9 cellular contexts compared by ENCODE assay signal in the genomic region with DNA sequence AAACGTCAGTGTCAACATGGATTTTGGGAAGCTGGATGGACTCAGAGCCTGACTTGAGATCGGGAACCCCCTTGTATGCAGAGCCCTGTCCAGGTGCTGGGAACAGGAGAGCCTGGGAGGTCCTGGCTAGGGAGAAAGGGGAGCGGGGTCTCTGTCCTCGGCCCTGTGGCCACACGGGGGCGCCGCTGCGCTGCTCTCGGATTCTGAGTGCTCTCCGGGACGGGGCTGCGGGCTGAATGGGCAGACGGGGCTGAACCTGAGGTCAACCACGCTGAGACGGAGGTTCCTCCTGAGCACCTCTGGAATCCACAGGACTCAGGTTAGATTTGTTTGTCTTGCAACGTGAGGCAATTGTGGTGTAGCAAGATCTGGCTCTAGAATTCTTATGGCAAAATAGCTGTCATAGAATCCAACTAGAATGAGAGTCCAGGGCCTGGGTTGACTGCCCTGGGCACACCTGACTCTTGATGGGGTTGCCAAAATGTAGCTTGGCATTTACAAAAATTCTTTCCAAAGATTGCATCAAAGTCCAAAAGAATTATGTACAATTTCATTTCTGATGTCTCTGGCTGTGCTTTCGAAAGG. TPM values are rescaled to one million over a fixed set of nuclear protein-coding genes. Genes with fewer than 3 reads are reported as not detected.
A peak's percentile ranks its signal among the peaks of the same experiment; 100 is the strongest.
DNase-seq lines count a peak whose midpoint lies in the region; ATAC-seq and TF ChIP-seq lines count a peak whose summit lies in the region.
"Had no signal": no experiment of that assay in that cellular context is flagged by ENCODE, and none has a peak within 500 bp of the region (broad histone marks: within the 10 kb centered on the region; RNA-seq: fewer than 3 reads in every experiment).

No MANE protein-coding gene starts in this region.

- peak; percentile 71 for DNase-seq in D341Med (ENCODE audit: low spot score)
- peak; percentile 81 for DNase-seq in Karpas-422
- peak; percentile 85 for DNase-seq in activated CD4-positive, alpha-beta T cell treated with anti-CD3 and anti-CD28 coated beads for 48 hours
- peak; percentile 45 to 69 (median 49) for DNase-seq in effector memory CD4-positive, alpha-beta T cell
- DNase-seq in natural killer cell treated with Interleukin-12 subunit alpha and Interleukin-12 subunit beta and Interleukin-15 and Interleukin-18, amount 100 ng/mL, for 72 hours (ENCODE audit: low spot score), result peak; percentile 69
- DNase-seq in transverse colon, result peak; percentile 38
- DNase-seq in lower leg skin (ENCODE audit: low spot score in 2 of 2), result no peak

- no peak overlapping the region for H3K4me3 Mint-ChIP-seq in natural killer cell treated with Interleukin-12 subunit alpha and Interleukin-12 subunit beta and Interleukin-15 and Interleukin-18, amount 100 ng/mL, for 72 hours

- intact Hi-C loops in transverse colon (cut with DNase I; ENCODE audit: low total_unique reads), result loop anchor here (5.0 kb wide), 1 partner anchor 50 kb away; no protein-coding TSS in a partner anchor
- intact Hi-C loops in lower leg skin (cut with DNase I; ENCODE audit: low total_unique reads), result loop anchor here (10.0 kb wide), 1 partner anchor 132 kb away; no protein-coding TSS in a partner anchor

- peaks cover 0 to 11% of the 10 kb centered on the region in 2 donors for H3K27me3 Mint-ChIP-seq in natural killer cell treated with Interleukin-12 subunit alpha and Interleukin-12 subunit beta and Interleukin-15 and Interleukin-18, amount 100 ng/mL, for 72 hours

- no peaks in the 10 kb centered on the region for H3K36me3 Mint-ChIP-seq in natural killer cell treated with Interleukin-12 subunit alpha and Interleukin-12 subunit beta and Interleukin-15 and Interleukin-18, amount 100 ng/mL, for 72 hours

- H3K4me2 ChIP-seq in Karpas-422 (ENCODE audit: low read depth, low read length, poor library complexity, severe bottlenecking), result no peak overlapping the region

- no peaks in the 10 kb centered on the region for H3K27me3 ChIP-seq in Karpas-422 (ENCODE audit: low read length)
- H3K27me3 ChIP-seq in effector memory CD4-positive, alpha-beta T cell (replicated peaks; ENCODE audit: control insufficient read depth, insufficient read depth, low read length, poor library complexity, severe bottlenecking), result peaks cover 6% of the 10 kb centered on the region
- H3K27me3 ChIP-seq in transverse colon, result peaks cover 27% of the 10 kb centered on the region

- H3K9me3 ChIP-seq in Karpas-422 (ENCODE audit: low read length) (no peaks in the 10 kb centered on the region), transverse colon (no peaks in the 10 kb centered on the region)
- no peaks in the 10 kb centered on the region for H3K9me3 ChIP-seq in effector memory CD4-positive, alpha-beta T cell (ENCODE audit: control insufficient read depth, low read length)

- 30 to 60% methylated on average over 1 to 11 of the region's 17 CpGs for WGBS in transverse colon (ENCODE audit: low coverage in 1 of 2), 2 donors
- whole genome bisulfite sequencing in lower leg skin, 2 donors, result 12 to 32% methylated on average over 16 to 17 of the region's 17 CpGs

- TF ChIP-seq CTCF in transverse colon (IDR thresholded peaks at IDR 0.05) (peak in 3 of 5 experiments; percentile 13 to 70 (median 62)), lower leg skin (IDR thresholded peaks at IDR 0.05) (no peak)

- H3K9me2 ChIP-seq in Karpas-422 (replicated peaks; ENCODE audit: insufficient read depth, low read length), result no peaks in the 10 kb centered on the region

- no peaks in the 10 kb centered on the region for H3K36me3 ChIP-seq in Karpas-422 (ENCODE audit: insufficient read depth, low read length)
- H3K36me3 ChIP-seq in effector memory CD4-positive, alpha-beta T cell (ENCODE audit: control insufficient read depth, insufficient read depth, low read length), result no peaks in the 10 kb centered on the region
- no peaks in the 10 kb centered on the region for H3K36me3 ChIP-seq in transverse colon

- no peak for TF ChIP-seq EP300 in transverse colon (IDR thresholded peaks at IDR 0.05; ENCODE audit: low read depth)

- TF ChIP-seq POLR2A in transverse colon (IDR thresholded peaks at IDR 0.05) (no peak), lower leg skin (IDR thresholded peaks at IDR 0.05) (no peak)

- peak; percentile 79 to 81 for ATAC-seq in natural killer cell treated with Interleukin-12 subunit alpha and Interleukin-12 subunit beta and Interleukin-15 and Interleukin-18, amount 100 ng/mL, for 72 hours
- no peak for ATAC-seq in HG02938 (IDR thresholded peaks at IDR 0.05; ENCODE audit: unreplicated experiment)

- no peaks in the 10 kb centered on the region for H3K9me3 Mint-ChIP-seq in natural killer cell treated with Interleukin-12 subunit alpha and Interleukin-12 subunit beta and Interleukin-15 and Interleukin-18, amount 100 ng/mL, for 72 hours

- H4K20me1 ChIP-seq in Karpas-422 (ENCODE audit: insufficient read depth, low read depth, low read length), result no peaks in the 10 kb centered on the region

- no peak overlapping the region for H2AFZ ChIP-seq in Karpas-422 (ENCODE audit: low read length)

- in situ Hi-C loops in transverse colon (cut with MboI; ENCODE audit: low pct_ligation_motif_present in 1 of 4, low pct_unique_long_range_greater_than_20kb in 1 of 4, low sequenced_read_pairs in 3 of 4), result loop anchor here in 1 of 4 donors (25.0 kb wide), 1 partner anchor 135 kb away; the partner anchor contains the start of gene HLA-G

- peaks cover 13 to 17% of the 10 kb centered on the region in 2 donors for H3K4me1 Mint-ChIP-seq in natural killer cell treated with Interleukin-12 subunit alpha and Interleukin-12 subunit beta and Interleukin-15 and Interleukin-18, amount 100 ng/mL, for 72 hours (ENCODE audit: low read depth in 2 of 2)

- no peak overlapping the region for H3K9ac ChIP-seq in Karpas-422 (ENCODE audit: low read length)

- H3K79me2 ChIP-seq in Karpas-422 (ENCODE audit: low read length), result no peaks in the 10 kb centered on the region

- H3K4me1 ChIP-seq in Karpas-422 (ENCODE audit: low read length) (no peaks in the 10 kb centered on the region), transverse colon (no peaks in the 10 kb centered on the region)
- H3K4me1 ChIP-seq in effector memory CD4-positive, alpha-beta T cell (ENCODE audit: control insufficient read depth, insufficient read depth, low read length, poor library complexity, severe bottlenecking), result peaks cover 16% of the 10 kb centered on the region

- H3K4me3 ChIP-seq in Karpas-422 (ENCODE audit: low read length) (no peak overlapping the region), transverse colon (no peak overlapping the region), lower leg skin (ENCODE audit: low read depth, poor library complexity, severe bottlenecking) (no peak overlapping the region)
- H3K4me3 ChIP-seq in effector memory CD4-positive, alpha-beta T cell (ENCODE audit: insufficient read depth, low read depth, low read length, poor library complexity, severe bottlenecking), result no peak overlapping the region
- H3K4me3 ChIP-seq: skin epidermis had no signal

- H3K27ac ChIP-seq in Karpas-422 (ENCODE audit: low read length), result no peak overlapping the region
- no peak overlapping the region for H3K27ac ChIP-seq in effector memory CD4-positive, alpha-beta T cell (ENCODE audit: insufficient read depth, low read length, poor library complexity, severe bottlenecking)
- no peak overlapping the region for H3K27ac ChIP-seq in transverse colon
- H3K27ac ChIP-seq: skin epidermis had no signal

- H3K27ac Mint-ChIP-seq in natural killer cell treated with Interleukin-12 subunit alpha and Interleukin-12 subunit beta and Interleukin-15 and Interleukin-18, amount 100 ng/mL, for 72 hours, result no peak overlapping the region

RNA-seq across cellular contexts. Expression of gene HLA-F, which starts 20.6 kb away (rescaled TPM):
- total RNA-seq in Karpas-422 (2014; rRNA removed; shearing (Covaris generic); ENCODE audit: low replicate concordance), result 8.5 and 17.2 TPM in 2 replicates
- total RNA-seq in natural killer cell treated with Interleukin-12 subunit alpha and Interleukin-12 subunit beta and Interleukin-15 and Interleukin-18, amount 100 ng/mL, for 72 hours, result 100 to 1,000 TPM; 277 to 518 TPM
- total RNA-seq in transverse colon (100 to 1,000 TPM in 3 of 4 donors, 10 to 100 TPM in 1; 90.4 to 500 (median 306) TPM), lower leg skin (10 to 100 TPM; 65.9 to 97.8 (median 92.9) TPM)

RNA-seq across cellular contexts. Expression of gene ZFP57, which starts 21.7 kb away (rescaled TPM):
- not detected in 2 replicates for total RNA-seq in Karpas-422 (2014; rRNA removed; shearing (Covaris generic); ENCODE audit: low replicate concordance)
- total RNA-seq in natural killer cell treated with Interleukin-12 subunit alpha and Interleukin-12 subunit beta and Interleukin-15 and Interleukin-18, amount 100 ng/mL, for 72 hours, result 1 to 10 TPM; 5.2 to 9.0 TPM
- total RNA-seq in transverse colon, result under 1 TPM in 1 of 4 donors, not detected in 3; 0.27 TPM
- 1 to 10 TPM in 2 of 4 donors, under 1 TPM in 2; 0.15 to 4.8 (median 2.4) TPM for total RNA-seq in lower leg skin

RNA-seq across cellular contexts. Expression of gene MOG, which starts 45.7 kb away (rescaled TPM):
- not detected in 2 replicates for total RNA-seq in Karpas-422 (2014; rRNA removed; shearing (Covaris generic); ENCODE audit: low replicate concordance)
- not detected for total RNA-seq in natural killer cell treated with Interleukin-12 subunit alpha and Interleukin-12 subunit beta and Interleukin-15 and Interleukin-18, amount 100 ng/mL, for 72 hours
- total RNA-seq in transverse colon, result not detected
- total RNA-seq in lower leg skin, result not detected

Comparison
In these comparisons a context has a peak if more than half of its experiments do, and no peak if none do; other contexts are left out.
1. DNase-seq: peak in D341Med (single experiment), Karpas-422 (single experiment), activated CD4-positive, alpha-beta T cell treated with anti-CD3 and anti-CD28 coated beads for 48 hours (single experiment), effector memory CD4-positive, alpha-beta T cell (3 of 3), natural killer cell treated with Interleukin-12 subunit alpha and Interleukin-12 subunit beta and Interleukin-15 and Interleukin-18, amount 100 ng/mL, for 72 hours (single experiment) and transverse colon (single experiment); none in lower leg skin (0 of 2).
2. CTCF ChIP-seq: peak in transverse colon (3 of 5); none in lower leg skin (0 of 3).